In the genomic region with DNA sequence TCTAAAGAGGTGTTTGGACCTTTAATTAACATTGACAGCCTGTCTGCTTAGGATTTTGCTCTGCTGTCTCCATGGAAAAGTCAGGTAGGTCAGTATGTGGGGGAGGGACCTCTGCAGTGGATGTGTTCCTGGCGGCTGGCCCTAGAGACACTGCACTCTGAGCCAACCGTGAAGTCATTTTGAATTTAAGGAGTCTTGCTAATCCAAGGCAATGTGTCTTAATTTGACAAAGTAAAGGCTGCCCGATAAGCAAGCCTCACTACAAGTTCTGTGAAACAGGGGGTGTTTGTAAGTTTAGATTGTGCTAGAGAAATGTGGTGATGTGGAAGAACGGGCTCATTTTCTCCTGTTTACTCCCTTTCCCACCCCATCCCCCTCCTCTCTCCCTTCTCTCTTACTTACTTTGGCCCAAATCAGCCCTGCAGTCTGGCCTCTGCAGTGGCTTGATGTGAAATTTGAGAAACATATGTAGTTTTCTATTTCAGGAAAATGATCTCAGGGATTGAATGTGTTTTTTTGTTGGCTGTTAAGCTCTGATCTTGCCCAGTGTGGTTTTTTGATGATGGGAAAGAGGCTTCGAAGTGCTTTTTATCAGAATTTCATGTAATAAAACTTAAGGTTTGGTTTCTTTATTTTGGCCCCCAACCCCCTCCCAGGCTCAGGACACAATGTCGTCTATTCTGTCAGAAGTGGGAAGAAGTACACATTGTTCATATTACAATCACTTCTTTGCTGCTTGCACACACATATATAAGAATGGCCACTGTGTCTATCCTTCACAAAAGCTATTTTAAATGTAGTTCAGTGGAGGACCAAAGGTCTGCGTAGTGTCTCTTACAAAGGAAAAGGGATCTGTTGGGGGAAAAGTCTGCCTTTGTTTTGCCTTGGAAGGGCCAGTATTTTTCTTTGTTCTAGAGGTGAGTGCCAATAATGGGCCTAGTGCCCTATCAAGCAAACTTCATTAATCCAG, we compare ENCODE assay signal across 1 cellular context.
TF ChIP-seq lines count a peak whose summit lies in the region.

No MANE protein-coding gene starts in this region.

TF ChIP-seq in IMR-90, 13 proteins besides CTCF, POLR2A, EP300 and RAD21 (continued from another document):
- TF ChIP-seq, protein P1, sequence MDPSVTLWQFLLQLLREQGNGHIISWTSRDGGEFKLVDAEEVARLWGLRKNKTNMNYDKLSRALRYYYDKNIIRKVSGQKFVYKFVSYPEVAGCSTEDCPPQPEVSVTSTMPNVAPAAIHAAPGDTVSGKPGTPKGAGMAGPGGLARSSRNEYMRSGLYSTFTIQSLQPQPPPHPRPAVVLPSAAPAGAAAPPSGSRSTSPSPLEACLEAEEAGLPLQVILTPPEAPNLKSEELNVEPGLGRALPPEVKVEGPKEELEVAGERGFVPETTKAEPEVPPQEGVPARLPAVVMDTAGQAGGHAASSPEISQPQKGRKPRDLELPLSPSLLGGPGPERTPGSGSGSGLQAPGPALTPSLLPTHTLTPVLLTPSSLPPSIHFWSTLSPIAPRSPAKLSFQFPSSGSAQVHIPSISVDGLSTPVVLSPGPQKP (IDR thresholded peaks at IDR 0.05; ENCODE audit: borderline replicate concordance, low read depth, low read length) = no peak
- no peak for TF ChIP-seq BHLHE40 (IDR thresholded peaks at IDR 0.05; ENCODE audit: low read depth, low read length)
- no peak for TF ChIP-seq SMC3 (IDR thresholded peaks at IDR 0.05; ENCODE audit: low read depth, low read length)
- no peak for TF ChIP-seq FOS (IDR thresholded peaks at IDR 0.05; ENCODE audit: low read depth, low read length)
- TF ChIP-seq RFX5 (IDR thresholded peaks at IDR 0.05; ENCODE audit: low read depth, low read length) = no peak
- no peak for TF ChIP-seq CEBPB (IDR thresholded peaks at IDR 0.05; ENCODE audit: low read depth, low read length)
- no peak for TF ChIP-seq NFE2L2 (IDR thresholded peaks at IDR 0.05; ENCODE audit: low read depth, low read length)
- no peak for TF ChIP-seq RCOR1 (IDR thresholded peaks at IDR 0.05; ENCODE audit: insufficient replicate concordance, low read length)
- TF ChIP-seq MXI1 (IDR thresholded peaks at IDR 0.05; ENCODE audit: borderline replicate concordance, low read depth, low read length) = no peak
- no peak for TF ChIP-seq MAZ (IDR thresholded peaks at IDR 0.05; ENCODE audit: borderline replicate concordance, low read depth, low read length)
- no peak for TF ChIP-seq MAFK (IDR thresholded peaks at IDR 0.05; ENCODE audit: low read depth, low read length)
